16 cellular contexts compared by ENCODE assay signal in genomic region chr3:31747785-31748184, GRCh38.
DNase-seq lines count a peak whose midpoint lies in the region; ATAC-seq and TF ChIP-seq lines count a peak whose summit lies in the region.
"Had no signal": no experiment of that assay in that cellular context is flagged by ENCODE, and none has a peak within 500 bp of the region (broad histone marks: within the 10 kb centered on the region; RNA-seq: fewer than 3 reads in every experiment).

No MANE protein-coding gene starts in this region.

- in situ Hi-C loops in gastrocnemius medialis (cut with MboI; ENCODE audit: low sequenced_read_pairs in 4 of 4) = no loop called here

- H3K4me1 ChIP-seq in GM23338 (ENCODE audit: insufficient read depth) (no peaks in the 10 kb centered on the region; the same call in none of the 2 replicates), mesenchymal stem cell (ENCODE audit: control insufficient read depth, insufficient read depth, low read depth, low read length) (peaks cover 4% of the 10 kb centered on the region), testis (peaks cover 9% of the 10 kb centered on the region), adrenal gland (replicated peaks in 1 of 2) (peaks cover 0 to 1% of the 10 kb centered on the region in 2 donors), gastrocnemius medialis (no peaks in the 10 kb centered on the region)

- H3K79me1 ChIP-seq in mesenchymal stem cell (replicated peaks; ENCODE audit: low read length, poor library complexity, severe bottlenecking) = peaks cover 6% of the 10 kb centered on the region

- H3K4me3 ChIP-seq in GM23338 (no peak overlapping the region), mesenchymal stem cell (ENCODE audit: insufficient read depth in 1 of 2, low read depth in 1 of 2, low read length in 2 of 2) (no peak overlapping the region), testis (no peak overlapping the region), adrenal gland (no peak overlapping the region), gastrocnemius medialis (no peak overlapping the region)

- H3K4me1 Mint-ChIP-seq in GM23338 = peaks cover 9% of the 10 kb centered on the region
- peaks cover 10% of the 10 kb centered on the region; the same call in 1 of the 2 replicates for H3K4me1 Mint-ChIP-seq in WTC11

- 96% methylated on average over 8 of the region's 9 CpGs for WGBS in mesenchymal stem cell
- 70 to 84% methylated on average over 9 of the region's 9 CpGs for WGBS in testis, 2 donors
- WGBS in adrenal gland, 4 donors = 91 to 94% (median 93%) methylated on average over 8 to 9 of the region's 9 CpGs

- H3K27ac Mint-ChIP-seq in GM23338 = 0 out of 2 replicates have a peak overlapping the region, but pooled peaks have one; percentile 54
- H3K27ac Mint-ChIP-seq in WTC11 = no peak overlapping the region
- H3K27ac Mint-ChIP-seq: CD4-positive, alpha-beta T cell; HFFc6 had no signal

- H2AFZ ChIP-seq in GM23338 (no peak overlapping the region), mesenchymal stem cell (ENCODE audit: low read depth, low read length) (no peak overlapping the region)

- H3K9ac ChIP-seq in mesenchymal stem cell (ENCODE audit: low read length) = no peak overlapping the region

- H3K4ac ChIP-seq in mesenchymal stem cell (ENCODE audit: low read depth in 1 of 2, low read length in 2 of 2) = no peak overlapping the region

- CTCF ChIA-PET in WTC11 (lab: Charles Lee) = interaction anchor here (0.7 kb wide), 1 partner anchor 238 kb away, joined by 3 read pairs; no protein-coding TSS in a partner anchor

- H4K20me1 ChIP-seq in GM23338 (replicated peaks; ENCODE audit: insufficient read depth) = peaks cover 10% of the 10 kb centered on the region

- H3K4me3 Mint-ChIP-seq in GM23338 (no peak overlapping the region), WTC11 (no peak overlapping the region)
- H3K4me3 Mint-ChIP-seq: CD4-positive, alpha-beta T cell; HFFc6 had no signal

- no peak overlapping the region for H3K4me2 ChIP-seq in GM23338
- no peak overlapping the region for H3K4me2 ChIP-seq in mesenchymal stem cell (ENCODE audit: low read length, poor library complexity, severe bottlenecking)

- H3K23ac ChIP-seq in mesenchymal stem cell (ENCODE audit: low read length in 2 of 2) = no peak overlapping the region

- no peak overlapping the region for H2BK120ac ChIP-seq in mesenchymal stem cell (ENCODE audit: low read depth, low read length)

- intact Hi-C loops in testis (cut with DNase I; ENCODE audit: low total_unique reads) (no loop called here), adrenal gland (cut with DNase I) (no loop called here), gastrocnemius medialis (cut with DNase I; ENCODE audit: low total_unique reads) (no loop called here)

- H3K27ac ChIP-seq in GM23338 (ENCODE audit: low read depth) (no peak overlapping the region), mesenchymal stem cell (ENCODE audit: low read length, poor library complexity, severe bottlenecking) (no peak overlapping the region), testis (peak overlapping the region in 1 of 2 donors; percentile 39), adrenal gland (no peak overlapping the region), gastrocnemius medialis (no peak overlapping the region)
- H3K27ac ChIP-seq: HL-60 had no signal

- H3K9me3 ChIP-seq in mesenchymal stem cell (ENCODE audit: control insufficient read depth, low read length) (no peaks in the 10 kb centered on the region), testis (no peaks in the 10 kb centered on the region), adrenal gland (replicated peaks in 1 of 3) (no peaks in the 10 kb centered on the region), gastrocnemius medialis (no peaks in the 10 kb centered on the region)

- ATAC-seq in GM23338 = no peak
- peak; percentile 60 for ATAC-seq in WTC11
- no peak for ATAC-seq in gastrocnemius medialis
- no peak for ATAC-seq in GM19324 (IDR thresholded peaks at IDR 0.05; ENCODE audit: low FRiP score, unreplicated experiment)
- ATAC-seq in HG03442 (IDR thresholded peaks at IDR 0.05; ENCODE audit: unreplicated experiment) = no peak

- no peak overlapping the region for H2BK5ac ChIP-seq in mesenchymal stem cell (ENCODE audit: low read depth, low read length, poor library complexity, severe bottlenecking)

- TF ChIP-seq POLR2A in testis (IDR thresholded peaks at IDR 0.05) = no peak
- no peak for TF ChIP-seq POLR2A in adrenal gland (IDR thresholded peaks at IDR 0.05)
- TF ChIP-seq POLR2A in gastrocnemius medialis (IDR thresholded peaks at IDR 0.05) = no peak

- no peaks in the 10 kb centered on the region for H3K9me2 ChIP-seq in GM23338 (ENCODE audit: insufficient read depth)

- no peak overlapping the region for H4K8ac ChIP-seq in mesenchymal stem cell (ENCODE audit: low read length)

- POLR2A ChIA-PET in WTC11 (lab: Charles Lee) = no interaction called here

- H4K91ac ChIP-seq in mesenchymal stem cell (ENCODE audit: low read length) = peak overlapping the region; percentile 83

- H3K27me3 ChIP-seq in GM23338 (ENCODE audit: insufficient read depth) (no peaks in the 10 kb centered on the region), mesenchymal stem cell (ENCODE audit: control insufficient read depth in 1 of 2, insufficient read depth in 1 of 2, low read length in 2 of 2) (no peaks in the 10 kb centered on the region), testis (no peaks in the 10 kb centered on the region), adrenal gland (no peaks in the 10 kb centered on the region), gastrocnemius medialis (no peaks in the 10 kb centered on the region)

- no peak overlapping the region for H3K14ac ChIP-seq in mesenchymal stem cell (ENCODE audit: low read length in 2 of 2)

- no peak overlapping the region for H3K18ac ChIP-seq in mesenchymal stem cell (ENCODE audit: low read depth in 1 of 2, low read length in 2 of 2)

- TF ChIP-seq CTCF in GM23338 (conservative IDR thresholded peaks at IDR 0.05; ENCODE audit: low read depth in 2 of 2) (0 out of 4 replicates have a peak, but pooled peaks of 1 of the 2 experiments have one; percentile 4), WTC11 (IDR thresholded peaks at IDR 0.05) (no peak), testis (IDR thresholded peaks at IDR 0.05) (no peak), adrenal gland (IDR thresholded peaks at IDR 0.05) (no peak), gastrocnemius medialis (IDR thresholded peaks at IDR 0.05 in 4 of 5, conservative IDR thresholded peaks at IDR 0.05 in 1 of 5) (no peak)

- no peak overlapping the region for H2AK5ac ChIP-seq in mesenchymal stem cell (ENCODE audit: low read length, severe bottlenecking)

- peaks cover 30% of the 10 kb centered on the region for H3K79me2 ChIP-seq in GM23338 (replicated peaks; ENCODE audit: insufficient read depth)

- DNase-seq in GM23338 (ENCODE audit: low spot score) = no peak
- no peak for DNase-seq in WTC11 (ENCODE audit: low spot score)
- no peak for DNase-seq in mesenchymal stem cell
- DNase-seq in testis = peak; percentile 69
- DNase-seq in adrenal gland = no peak
- DNase-seq in gastrocnemius medialis = no peak
- DNase-seq: ACHN; C1 segment of cervical spinal cord; Calu3; CD4-positive, alpha-beta T cell; DMS 273 treated with DMSO at 0.1 percent for 48 hours; HCEC 1CT; HFFc6 had no signal

- H3K9me3 Mint-ChIP-seq in GM23338 (no peaks in the 10 kb centered on the region), WTC11 (no peaks in the 10 kb centered on the region)
- H3K9me3 Mint-ChIP-seq: CD4-positive, alpha-beta T cell; HFFc6 had no signal

- peaks cover 10% of the 10 kb centered on the region for H3K27me3 Mint-ChIP-seq in GM23338 (ENCODE audit: insufficient read depth, low read depth, poor library complexity)
- no peaks in the 10 kb centered on the region for H3K27me3 Mint-ChIP-seq in WTC11 (ENCODE audit: low read depth)
- H3K27me3 Mint-ChIP-seq: CD4-positive, alpha-beta T cell had no signal

- no peak overlapping the region for H2BK12ac ChIP-seq in mesenchymal stem cell (ENCODE audit: low read length in 2 of 2)

- H3K36me3 ChIP-seq in GM23338 (ENCODE audit: insufficient read depth) (no peaks in the 10 kb centered on the region; the same call in 1 of the 2 replicates), mesenchymal stem cell (ENCODE audit: control insufficient read depth in 1 of 2, insufficient read depth in 2 of 2, low read depth in 1 of 2, low read length in 2 of 2) (peaks cover 0 to 3% of the 10 kb centered on the region in 2 experiments), testis (ENCODE audit: low read depth, missing control alignments) (no peaks in the 10 kb centered on the region), adrenal gland (replicated peaks in 1 of 2) (no peaks in the 10 kb centered on the region), gastrocnemius medialis (no peaks in the 10 kb centered on the region)

- H3K36me3 Mint-ChIP-seq in GM23338 (ENCODE audit: low read depth) = peaks cover 17% of the 10 kb centered on the region
- H3K36me3 Mint-ChIP-seq in WTC11 = peaks cover 7% of the 10 kb centered on the region; the same call in 1 of the 2 replicates

- no peak overlapping the region for H2BK15ac ChIP-seq in mesenchymal stem cell (ENCODE audit: low read depth, poor library complexity, severe bottlenecking)

- no peaks in the 10 kb centered on the region for H3F3A ChIP-seq in GM23338 (replicated peaks; ENCODE audit: low read depth)

TF ChIP-seq in GM23338, 12 proteins besides CTCF, POLR2A, EP300 and RAD21:
- TF ChIP-seq STAT1 (IDR thresholded peaks at IDR 0.05; ENCODE audit: unreplicated experiment) (no peak), EZH2 (IDR thresholded peaks at IDR 0.05; ENCODE audit: low read depth, unreplicated experiment) (no peak)

TF ChIP-seq in WTC11, 78 proteins besides CTCF, POLR2A, EP300 and RAD21:
- no peak for TF ChIP-seq FOXK1 (CRISPR knock-in tag; IDR thresholded peaks at IDR 0.05)
- no peak for TF ChIP-seq KAT7 (CRISPR knock-in tag; IDR thresholded peaks at IDR 0.05; ENCODE audit: borderline replicate concordance)
- peak; percentile 54; the same call in 1 of the 2 replicates for TF ChIP-seq ZNF121 (CRISPR knock-in tag; IDR thresholded peaks at IDR 0.05)
